12 cellular contexts compared by ENCODE assay signal in genomic region chr4:145920205-145920604, GRCh38. TPM values are rescaled to one million over a fixed set of nuclear protein-coding genes. Genes with fewer than 3 reads are reported as not detected.
DNase-seq lines count a peak whose midpoint lies in the region; ATAC-seq and TF ChIP-seq lines count a peak whose summit lies in the region.
"Had no signal": no experiment of that assay in that cellular context is flagged by ENCODE, and none has a peak within 500 bp of the region (broad histone marks: within the 10 kb centered on the region; RNA-seq: fewer than 3 reads in every experiment).

No MANE protein-coding gene starts in this region.

- DNase-seq in EL = peak; percentile 89
- peak; percentile 90 for DNase-seq in adipocyte (ENCODE audit: low read depth)
- DNase-seq in foreskin fibroblast = peak; percentile 90 to 91
- DNase-seq in gastrocnemius medialis = no peak
- no peak for DNase-seq in NCI-H187 treated with DMSO at 0.1 percent for 48 hours (lab: John Stamatoyannopoulos, UW)
- no peak for DNase-seq in ascending aorta (ENCODE audit: low spot score in 2 of 2)
- DNase-seq in SW 1271 (lab: John Stamatoyannopoulos, UW) = no peak
- DNase-seq: GOT3; NCI-H1694 treated with DMSO at 0.1 percent for 48 hours; Peyer's patch; stimulated activated CD4-positive, alpha-beta T cell treated with anti-CD3 and anti-CD28 coated beads, Interleukin-2, amount 100 ng/mL, for 24 hours had no signal

- in situ Hi-C loops in gastrocnemius medialis (cut with MboI; ENCODE audit: low sequenced_read_pairs in 4 of 4) = no loop called here

- TF ChIP-seq CTCF in foreskin fibroblast (IDR thresholded peaks at IDR 0.05; ENCODE audit: low read depth, low read length) = no peak
- TF ChIP-seq CTCF in gastrocnemius medialis (IDR thresholded peaks at IDR 0.05 in 4 of 5, conservative IDR thresholded peaks at IDR 0.05 in 1 of 5) = no peak
- TF ChIP-seq CTCF in ascending aorta (IDR thresholded peaks at IDR 0.05) = no peak

- intact Hi-C loops in gastrocnemius medialis (cut with DNase I; ENCODE audit: low total_unique reads) (no loop called here), ascending aorta (cut with DNase I) (no loop called here)

- H3K9me3 ChIP-seq in adipocyte (ENCODE audit: control insufficient read depth, low read length) = no peaks in the 10 kb centered on the region
- no peaks in the 10 kb centered on the region for H3K9me3 ChIP-seq in gastrocnemius medialis
- H3K9me3 ChIP-seq in ascending aorta = no peaks in the 10 kb centered on the region
- H3K9me3 ChIP-seq: Peyer's patch had no signal

- H3K4me1 ChIP-seq in adipocyte (ENCODE audit: control insufficient read depth, insufficient read depth, low read length) = peaks cover 19% of the 10 kb centered on the region
- H3K4me1 ChIP-seq in gastrocnemius medialis = peaks cover 22 to 29% of the 10 kb centered on the region in 2 donors
- H3K4me1 ChIP-seq in ascending aorta = peaks cover 0 to 8% of the 10 kb centered on the region in 2 donors
- H3K4me1 ChIP-seq: Peyer's patch had no signal

- peak overlapping the region; percentile 6 to 66 (median 41) for H3K27ac ChIP-seq in gastrocnemius medialis
- H3K27ac ChIP-seq in ascending aorta = peak overlapping the region in 1 of 2 donors; percentile 46
- H3K27ac ChIP-seq: Peyer's patch had no signal

- no peak for TF ChIP-seq POLR2A in gastrocnemius medialis (IDR thresholded peaks at IDR 0.05)

- peak overlapping the region; percentile 35 for H3K9ac ChIP-seq in adipocyte (ENCODE audit: low read length)

- peak; percentile 72 for ATAC-seq in gastrocnemius medialis
- ATAC-seq in GM18868 (IDR thresholded peaks at IDR 0.05; ENCODE audit: unreplicated experiment) = no peak

- H3K27me3 ChIP-seq in adipocyte (replicated peaks; ENCODE audit: control insufficient read depth, insufficient read depth, low read length) = no peaks in the 10 kb centered on the region
- no peaks in the 10 kb centered on the region for H3K27me3 ChIP-seq in gastrocnemius medialis
- H3K27me3 ChIP-seq in ascending aorta = no peaks in the 10 kb centered on the region
- H3K27me3 ChIP-seq: Peyer's patch had no signal

- H3K36me3 ChIP-seq in adipocyte (ENCODE audit: control insufficient read depth, insufficient read depth, low read length, severe bottlenecking) (no peaks in the 10 kb centered on the region), gastrocnemius medialis (no peaks in the 10 kb centered on the region), ascending aorta (no peaks in the 10 kb centered on the region)
- H3K36me3 ChIP-seq: Peyer's patch had no signal

- H3K4me3 ChIP-seq in adipocyte (ENCODE audit: low read length) (peak overlapping the region; percentile 42), foreskin fibroblast (ENCODE audit: low read depth in 1 of 2, low read length in 2 of 2) (no peak overlapping the region), gastrocnemius medialis (peak overlapping the region in 1 of 4 donors; percentile 1), ascending aorta (no peak overlapping the region)
- H3K4me3 ChIP-seq: Peyer's patch had no signal

RNA-seq across cellular contexts. Expression of gene ZNF827, which starts 18.4 kb away (rescaled TPM):
- total RNA-seq in gastrocnemius medialis (10 to 100 TPM in 2 of 4 donors, 1 to 10 TPM in 2; 7.2 to 16.1 (median 10.9) TPM), ascending aorta (19.5 TPM)

Comparison
In these comparisons a context has a peak if more than half of its experiments do, and no peak if none do; other contexts are left out.
1. DNase-seq: peak in EL (single experiment), adipocyte (single experiment) and foreskin fibroblast (2 of 2); none in gastrocnemius medialis (0 of 2), NCI-H187 treated with DMSO at 0.1 percent for 48 hours (single experiment), ascending aorta (0 of 2) and SW 1271 (0 of 2).